Comparison of ENCODE assay signal across 20 cellular contexts in genomic region chr3:106589306-106589942, GRCh38.
DNase-seq lines count a peak whose midpoint lies in the region; ATAC-seq and TF ChIP-seq lines count a peak whose summit lies in the region.
"Had no signal": no experiment of that assay in that cellular context is flagged by ENCODE, and none has a peak within 500 bp of the region (broad histone marks: within the 10 kb centered on the region; RNA-seq: fewer than 3 reads in every experiment).

No MANE protein-coding gene starts in this region.

- intact Hi-C loops in left ventricle myocardium superior (cut with micrococcal nuclease), result no loop called here

- H3K27ac Mint-ChIP-seq in activated T-cell treated with anti-CD3 and anti-CD28 coated beads, Interleukin-2, amount 50 U/mL, for 24 hours, result peak overlapping the region; percentile 13
- no peak overlapping the region for H3K27ac Mint-ChIP-seq in stimulated activated effector memory CD8-positive, alpha-beta T cell treated with anti-CD3 and anti-CD28 coated beads, Interleukin-12 subunit alpha, Interleukin-12 subunit beta, amount 100 ng/mL, for 72 hours
- H3K27ac Mint-ChIP-seq: activated CD8-positive, alpha-beta memory T cell treated with anti-CD3 and anti-CD28 coated beads, Interleukin-2, amount 10 ng/mL, durations not matched to agents 7 days and 5 days; activated naive CD4-positive, alpha-beta T cell treated with anti-CD3 and anti-CD28 coated beads, Interleukin-2, amount 50 U/mL, for 24 hours; CD8-positive, alpha-beta T cell; endodermal cell; memory B cell had no signal

- H3K4me3 ChIP-seq in astrocyte of the cerebellum (ENCODE audit: low read depth, low read length), result no peak overlapping the region
- H3K4me3 ChIP-seq in fibroblast of villous mesenchyme (ENCODE audit: low read depth, low read length), result no peak overlapping the region
- H3K4me3 ChIP-seq in H7 (ENCODE audit: insufficient read depth, low read depth, low read length), result no peak overlapping the region
- H3K4me3 ChIP-seq: upper lobe of right lung had no signal

- no peak overlapping the region for H3K4me3 Mint-ChIP-seq in activated T-cell treated with anti-CD3 and anti-CD28 coated beads, Interleukin-2, amount 50 U/mL, for 24 hours
- no peak overlapping the region for H3K4me3 Mint-ChIP-seq in stimulated activated effector memory CD8-positive, alpha-beta T cell treated with anti-CD3 and anti-CD28 coated beads, Interleukin-12 subunit alpha, Interleukin-12 subunit beta, amount 100 ng/mL, for 72 hours
- H3K4me3 Mint-ChIP-seq: activated CD8-positive, alpha-beta memory T cell treated with anti-CD3 and anti-CD28 coated beads, Interleukin-2, amount 10 ng/mL, durations not matched to agents 7 days and 5 days; activated naive CD4-positive, alpha-beta T cell treated with anti-CD3 and anti-CD28 coated beads, Interleukin-2, amount 50 U/mL, for 24 hours; CD8-positive, alpha-beta T cell; endodermal cell; memory B cell had no signal

- H3K36me3 ChIP-seq in H7 (replicated peaks; ENCODE audit: control insufficient read depth, insufficient read depth, low read length), result no peaks in the 10 kb centered on the region
- H3K36me3 ChIP-seq: neutrophil, upper lobe of right lung had no signal

- no peak for DNase-seq in activated T-cell treated with anti-CD3 and anti-CD28 coated beads, Interleukin-2, amount 50 U/mL, for 24 hours
- DNase-seq in activated T-cell treated with anti-CD3 and anti-CD28 coated beads for 4 hours (no peak), astrocyte of the cerebellum (ENCODE audit: low read depth) (peak; percentile 84), fibroblast of villous mesenchyme (ENCODE audit: low read depth) (peak; percentile 51), H7 (no peak), left ventricle myocardium superior (no peak)
- DNase-seq in stimulated activated naive CD8-positive, alpha-beta T cell treated with anti-CD3 and anti-CD28 coated beads, Interleukin-15, Interleukin-2, amounts not matched to agents 100 U/mL and 50 U/mL, for 24 hours, result no peak
- no peak for DNase-seq in stimulated activated effector memory CD8-positive, alpha-beta T cell treated with anti-CD3 and anti-CD28 coated beads, Interleukin-12 subunit alpha, Interleukin-12 subunit beta, amount 100 ng/mL, for 72 hours (ENCODE audit: low spot score in 2 of 2)
- DNase-seq: ACHN; activated CD8-positive, alpha-beta memory T cell treated with anti-CD3 and anti-CD28 coated beads, Interleukin-2, amount 10 ng/mL, durations not matched to agents 7 days and 5 days; CD8-positive, alpha-beta T cell; endodermal cell; NCI-H774; small intestine; stimulated activated naive CD4-positive, alpha-beta T cell; T-helper 1 cell; upper lobe of right lung had no signal

- peaks cover 9% of the 10 kb centered on the region for H3K9me3 Mint-ChIP-seq in activated T-cell treated with anti-CD3 and anti-CD28 coated beads, Interleukin-2, amount 50 U/mL, for 24 hours
- no peaks in the 10 kb centered on the region for H3K9me3 Mint-ChIP-seq in stimulated activated effector memory CD8-positive, alpha-beta T cell treated with anti-CD3 and anti-CD28 coated beads, Interleukin-12 subunit alpha, Interleukin-12 subunit beta, amount 100 ng/mL, for 72 hours
- H3K9me3 Mint-ChIP-seq: activated naive CD4-positive, alpha-beta T cell treated with anti-CD3 and anti-CD28 coated beads, Interleukin-2, amount 50 U/mL, for 24 hours; CD8-positive, alpha-beta T cell; endodermal cell had no signal

- H3K36me3 Mint-ChIP-seq in activated T-cell treated with anti-CD3 and anti-CD28 coated beads, Interleukin-2, amount 50 U/mL, for 24 hours (ENCODE audit: low read depth), result no peaks in the 10 kb centered on the region
- no peaks in the 10 kb centered on the region for H3K36me3 Mint-ChIP-seq in stimulated activated effector memory CD8-positive, alpha-beta T cell treated with anti-CD3 and anti-CD28 coated beads, Interleukin-12 subunit alpha, Interleukin-12 subunit beta, amount 100 ng/mL, for 72 hours
- H3K36me3 Mint-ChIP-seq: activated naive CD4-positive, alpha-beta T cell treated with anti-CD3 and anti-CD28 coated beads, Interleukin-2, amount 50 U/mL, for 24 hours; CD8-positive, alpha-beta T cell; memory B cell had no signal

- ATAC-seq in stimulated activated naive CD8-positive, alpha-beta T cell treated with anti-CD3 and anti-CD28 coated beads, Interleukin-15, Interleukin-2, amounts not matched to agents 100 U/mL and 50 U/mL, for 24 hours, result peak; percentile 40
- ATAC-seq in left ventricle myocardium superior, result no peak
- ATAC-seq in stimulated activated effector memory CD8-positive, alpha-beta T cell treated with anti-CD3 and anti-CD28 coated beads, Interleukin-12 subunit alpha, Interleukin-12 subunit beta, amount 100 ng/mL, for 72 hours, result no peak
- ATAC-seq: activated CD8-positive, alpha-beta memory T cell treated with anti-CD3 and anti-CD28 coated beads, Interleukin-2, amount 10 ng/mL, durations not matched to agents 7 days and 5 days; CD8-positive, alpha-beta T cell; upper lobe of right lung had no signal

- peaks cover 19% of the 10 kb centered on the region for H3K4me1 Mint-ChIP-seq in activated T-cell treated with anti-CD3 and anti-CD28 coated beads, Interleukin-2, amount 50 U/mL, for 24 hours (ENCODE audit: low read depth)
- H3K4me1 Mint-ChIP-seq in stimulated activated effector memory CD8-positive, alpha-beta T cell treated with anti-CD3 and anti-CD28 coated beads, Interleukin-12 subunit alpha, Interleukin-12 subunit beta, amount 100 ng/mL, for 72 hours, result peaks cover 11% of the 10 kb centered on the region
- H3K4me1 Mint-ChIP-seq: activated CD8-positive, alpha-beta memory T cell treated with anti-CD3 and anti-CD28 coated beads, Interleukin-2, amount 10 ng/mL, durations not matched to agents 7 days and 5 days had no signal

- in situ Hi-C loops in astrocyte of the cerebellum (cut with HindIII; ENCODE audit: low sequenced_read_pairs), result no loop called here

- peaks cover 5% of the 10 kb centered on the region for H3K27me3 Mint-ChIP-seq in activated T-cell treated with anti-CD3 and anti-CD28 coated beads, Interleukin-2, amount 50 U/mL, for 24 hours
- H3K27me3 Mint-ChIP-seq: activated CD8-positive, alpha-beta memory T cell treated with anti-CD3 and anti-CD28 coated beads, Interleukin-2, amount 10 ng/mL, durations not matched to agents 7 days and 5 days; activated naive CD4-positive, alpha-beta T cell treated with anti-CD3 and anti-CD28 coated beads, Interleukin-2, amount 50 U/mL, for 24 hours; memory B cell had no signal

- TF ChIP-seq CTCF in astrocyte of the cerebellum (IDR thresholded peaks at IDR 0.05; ENCODE audit: low read depth, low read length, missing control alignments), result no peak
- TF ChIP-seq CTCF in fibroblast of villous mesenchyme (IDR thresholded peaks at IDR 0.05; ENCODE audit: insufficient read depth, low read depth, low read length), result no peak

- no peaks in the 10 kb centered on the region for H3K27me3 ChIP-seq in H7 (ENCODE audit: control insufficient read depth, insufficient read depth, low read length)
- H3K27me3 ChIP-seq: neutrophil, upper lobe of right lung had no signal

Comparison
In these comparisons a context has a peak if more than half of its experiments do, and no peak if none do; other contexts are left out.
1. DNase-seq: peak in astrocyte of the cerebellum (single experiment) and fibroblast of villous mesenchyme (single experiment); none in activated T-cell treated with anti-CD3 and anti-CD28 coated beads, Interleukin-2, amount 50 U/mL, for 24 hours (single experiment), activated T-cell treated with anti-CD3 and anti-CD28 coated beads for 4 hours (single experiment), stimulated activated naive CD8-positive, alpha-beta T cell treated with anti-CD3 and anti-CD28 coated beads, Interleukin-15, Interleukin-2, amounts not matched to agents 100 U/mL and 50 U/mL, for 24 hours (single experiment), H7 (single experiment), left ventricle myocardium superior (single experiment) and stimulated activated effector memory CD8-positive, alpha-beta T cell treated with anti-CD3 and anti-CD28 coated beads, Interleukin-12 subunit alpha, Interleukin-12 subunit beta, amount 100 ng/mL, for 72 hours (0 of 2).